Comparison of ENCODE assay signal across 13 cellular contexts in genomic region chr11:113184498-113184897, GRCh38.
DNase-seq lines count a peak whose midpoint lies in the region; ATAC-seq, FAIRE-seq and TF ChIP-seq lines count a peak whose summit lies in the region.
"Had no signal": no experiment of that assay in that cellular context is flagged by ENCODE, and none has a peak within 500 bp of the region (broad histone marks: within the 10 kb centered on the region; RNA-seq: fewer than 3 reads in every experiment).

No MANE protein-coding gene starts in this region.

- H3K4me3 ChIP-seq in PC-9, result no peak overlapping the region
- H3K4me3 ChIP-seq: heart left ventricle had no signal

- no peaks in the 10 kb centered on the region for H3K9me2 ChIP-seq in PC-9 (ENCODE audit: insufficient read depth)

- no peak for TF ChIP-seq POLR2A in H54 (IDR thresholded peaks at IDR 0.05; ENCODE audit: low read depth, low read length)

- no peaks in the 10 kb centered on the region for H3K27me3 ChIP-seq in PC-9 (ENCODE audit: insufficient read depth, low read depth)
- H3K27me3 ChIP-seq: heart left ventricle had no signal

- H3F3A ChIP-seq in PC-9 (ENCODE audit: insufficient read depth, low read depth), result peaks cover 5% of the 10 kb centered on the region; the same call in 1 of the 2 replicates

- TF ChIP-seq CTCF in PC-9 (conservative IDR thresholded peaks at IDR 0.05), result no peak

- peaks cover 29% of the 10 kb centered on the region for H3K4me1 ChIP-seq in PC-9 (replicated peaks; ENCODE audit: insufficient read depth)

- ATAC-seq in esophagus mucosa, result peak; percentile 83
- ATAC-seq: heart left ventricle had no signal

- H2AFZ ChIP-seq in PC-9, result no peak overlapping the region

- CTCF ChIA-PET in PC-9 (lab: Charles Lee), result interaction anchor here (1.0 kb wide), 1 partner anchor 596 kb away, joined by 3 read pairs; no protein-coding TSS in a partner anchor

- no peaks in the 10 kb centered on the region for H3K79me2 ChIP-seq in PC-9 (ENCODE audit: low read depth)

- H3K27ac ChIP-seq in PC-9, result peak overlapping the region; percentile 83
- H3K27ac ChIP-seq: heart left ventricle had no signal

- DNase-seq in H54 (ENCODE audit: insufficient read length, low spot score) (peak; percentile 32), PC-9 (peak; percentile 40 to 94), renal cortical epithelial cell (ENCODE audit: low read depth) (peak; percentile 56), GM19240 (ENCODE audit: insufficient read length, low spot score) (no peak), NCI-H187 treated with DMSO at 0.1 percent for 48 hours (lab: John Stamatoyannopoulos, UW) (no peak), activated gamma-delta T cell treated with Interleukin-2 at 50 U/mL for 16 hours (no peak), frontal cortex (ENCODE audit: low spot score in 2 of 2) (no peak)
- DNase-seq: activated CD8-positive, alpha-beta memory T cell treated with anti-CD3 and anti-CD28 coated beads, Interleukin-2, amount 50 U/mL, for 48 hours; caudate nucleus; DMS153; heart left ventricle; NCI-H82 had no signal

- POLR2A ChIA-PET in PC-9 (lab: Charles Lee; ENCODE audit: unreplicated experiment), result no interaction called here

- intact Hi-C loops in PC-9 (cut with micrococcal nuclease; ENCODE audit: unreplicated experiment), result loop anchor here (1.0 kb wide), 1 partner anchor 36 kb away; no protein-coding TSS in a partner anchor

- H3K36me3 ChIP-seq in PC-9 (ENCODE audit: low read depth), result no peaks in the 10 kb centered on the region
- H3K36me3 ChIP-seq: heart left ventricle had no signal

- H4K20me1 ChIP-seq in PC-9 (ENCODE audit: insufficient read depth), result no peaks in the 10 kb centered on the region

- FAIRE-seq in H54 (lab: Jason Lieb, UNC), result peak; percentile 81
- no peak for FAIRE-seq in frontal cortex (lab: Jason Lieb, UNC)

- peak overlapping the region; percentile 30 for H3K4me2 ChIP-seq in PC-9

- H3K9me3 ChIP-seq in PC-9 (ENCODE audit: insufficient read depth, low read depth), result no peaks in the 10 kb centered on the region
- H3K9me3 ChIP-seq: heart left ventricle had no signal

- BruUV-seq in PC-9 (replicated peaks; lab: Mats Ljungman, UMichigan), result no TSS peak

Comparison
In these comparisons a context has a peak if more than half of its experiments do, and no peak if none do; other contexts are left out.
1. DNase-seq: peak in H54 (single experiment), PC-9 (2 of 2) and renal cortical epithelial cell (single experiment); none in GM19240 (single experiment), NCI-H187 treated with DMSO at 0.1 percent for 48 hours (single experiment), activated gamma-delta T cell treated with Interleukin-2 at 50 U/mL for 16 hours (single experiment) and frontal cortex (0 of 2).